In genomic region chr1:20493839-20494608, GRCh38 we compare ENCODE assay signal across 8 cellular contexts. TPM values are rescaled to one million over a fixed set of nuclear protein-coding genes. Genes with fewer than 3 reads are reported as not detected.
DNase-seq lines count a peak whose midpoint lies in the region; ATAC-seq and TF ChIP-seq lines count a peak whose summit lies in the region.

No MANE protein-coding gene starts in this region.

- DNase-seq in D341Med (ENCODE audit: low spot score): peak; percentile 83
- peak; percentile 82 for DNase-seq in NOMO-1 treated with DMSO at 0.1 percent for 48 hours (lab: John Stamatoyannopoulos, UW; ENCODE audit: unreplicated experiment)
- peak; percentile 30 for DNase-seq in activated CD8-positive, alpha-beta memory T cell treated with anti-CD3 and anti-CD28 coated beads, Interleukin-2, amount 50 U/mL, for 1 hour (ENCODE audit: extremely low read depth)
- peak; percentile 92 for DNase-seq in epithelial cell of esophagus (ENCODE audit: low read depth)
- peak; percentile 87 for DNase-seq in midbrain (lab: John Stamatoyannopoulos, UW)
- peak; percentile 72 for DNase-seq in stimulated activated CD8-positive, alpha-beta memory T cell treated with anti-CD3 and anti-CD28 coated beads, Interleukin-4, amount 100 ng/mL, for 24 hours (ENCODE audit: low read depth)

- WGBS in HUES64: 6% methylated on average over 16 of the region's 16 CpGs

- H3K27ac ChIP-seq in HUES64 (ENCODE audit: low read depth, low read length): no peak overlapping the region

- no peak for ATAC-seq in HG02885 (IDR thresholded peaks at IDR 0.05; ENCODE audit: poor library complexity, unreplicated experiment)

- H3K9me3 ChIP-seq in HUES64 (ENCODE audit: insufficient read depth, low read depth, low read length): no peaks in the 10 kb centered on the region

- peaks cover 4% of the 10 kb centered on the region; the same call in 1 of the 2 replicates for H3K4me1 ChIP-seq in HUES64 (ENCODE audit: insufficient read depth, low read length)

- H3K4me3 ChIP-seq in HUES64 (ENCODE audit: low read length): peak overlapping the region; percentile 44
- H3K4me3 ChIP-seq in epithelial cell of esophagus (ENCODE audit: low read length): no peak overlapping the region

- H3K36me3 ChIP-seq in HUES64 (ENCODE audit: insufficient read depth, low read length): peaks cover 7% of the 10 kb centered on the region

- no peak overlapping the region for H3K9ac ChIP-seq in HUES64 (ENCODE audit: low read depth, low read length)

- peaks cover 14% of the 10 kb centered on the region for H3K27me3 ChIP-seq in HUES64 (ENCODE audit: insufficient read depth, low read length)

- TF ChIP-seq CTCF in epithelial cell of esophagus (IDR thresholded peaks at IDR 0.05; ENCODE audit: insufficient read depth, low read depth, low read length, missing control alignments): peak; percentile 99

RNA-seq across cellular contexts. Expression of gene CAMK2N1, which starts 8.0 kb away (rescaled TPM):
- polyA plus RNA-seq in HUES64 (2013, experiment 1 of 2): 6.3 TPM
- polyA plus RNA-seq in HUES64 (2013, experiment 2 of 2): 11.6 TPM

RNA-seq across cellular contexts. Expression of gene MUL1, which starts 13.9 kb away (rescaled TPM):
- polyA plus RNA-seq in HUES64 (2013, experiment 1 of 2): 16.6 TPM
- polyA plus RNA-seq in HUES64 (2013, experiment 2 of 2): 18.6 TPM

RNA-seq across cellular contexts. Expression of gene FAM43B, which starts 58.3 kb away (rescaled TPM):
- polyA plus RNA-seq in HUES64 (2013, experiment 1 of 2): 0.95 TPM
- 1.3 TPM for polyA plus RNA-seq in HUES64 (2013, experiment 2 of 2)

Comparison
In these comparisons a context has a peak if more than half of its experiments do, and no peak if none do; other contexts are left out.
1. DNase-seq: peak in every context shown above with its lines; median percentile 92 in epithelial cell of esophagus; 87 in midbrain; 83 in D341Med; 82 in NOMO-1 treated with DMSO at 0.1 percent for 48 hours; 72 in stimulated activated CD8-positive, alpha-beta memory T cell treated with anti-CD3 and anti-CD28 coated beads, Interleukin-4, amount 100 ng/mL, for 24 hours; 30 in activated CD8-positive, alpha-beta memory T cell treated with anti-CD3 and anti-CD28 coated beads, Interleukin-2, amount 50 U/mL, for 1 hour.